ENCODE assay signal across 18 cellular contexts in genomic region chr7:124429923-124430322, GRCh38.
A peak's percentile ranks its signal among the peaks of the same experiment; 100 is the strongest.
DNase-seq lines count a peak whose midpoint lies in the region; ATAC-seq, FAIRE-seq and TF ChIP-seq lines count a peak whose summit lies in the region.
"Had no signal": no experiment of that assay in that cellular context is flagged by ENCODE, and none has a peak within 500 bp of the region (broad histone marks: within the 10 kb centered on the region; RNA-seq: fewer than 3 reads in every experiment).

No MANE protein-coding gene starts in this region.

- H3K27me3 ChIP-seq in small intestine (ENCODE audit: control insufficient read depth in 2 of 2, insufficient read depth in 2 of 2, low read length in 2 of 2), result no peaks in the 10 kb centered on the region

- peak; percentile 60 for DNase-seq in NCI-H748 (lab: John Stamatoyannopoulos, UW; ENCODE audit: unreplicated experiment)
- no peak for DNase-seq in NCI-H748 treated with DMSO at 0.1 percent for 48 hours (lab: John Stamatoyannopoulos, UW)
- DNase-seq in COR-L47 (lab: John Stamatoyannopoulos, UW), result peak; percentile 68
- peak; percentile 49 for DNase-seq in NCI-H345 (lab: John Stamatoyannopoulos, UW)
- peak; percentile 1 for DNase-seq in small intestine
- DNase-seq in natural killer cell, result no peak
- DNase-seq in HK-2 (ENCODE audit: unreplicated experiment), result no peak
- DNase-seq: ACHN; C1 segment of cervical spinal cord; Caco-2; CD4-positive, alpha-beta memory T cell; DMS53; GF-D8; HCEC 1CT; HFFc6; IMR-90 had no signal

- H3K4me3 ChIP-seq in small intestine (ENCODE audit: low read depth in 1 of 2, low read length in 2 of 2), result no peak overlapping the region

- no peak for FAIRE-seq in small intestine (lab: Jason Lieb, UNC)
- FAIRE-seq: H1 had no signal

- no peaks in the 10 kb centered on the region for H3K9me3 ChIP-seq in small intestine (ENCODE audit: control insufficient read depth, low read depth)
- H3K9me3 ChIP-seq: Caco-2 had no signal

- WGBS in small intestine, 3 donors, result 62 to 81% (median 70%) methylated on average over 4 of the region's 4 CpGs

- no peak for ATAC-seq in natural killer cell

- H3K4me1 Mint-ChIP-seq in natural killer cell, result no peaks in the 10 kb centered on the region
- H3K4me1 Mint-ChIP-seq: CD4-positive, alpha-beta memory T cell had no signal

- H3K27ac ChIP-seq in small intestine (ENCODE audit: low read depth in 1 of 2, low read length in 1 of 2), result no peak overlapping the region
- H3K27ac ChIP-seq: HL-60 had no signal

- TF ChIP-seq CTCF in natural killer cell (IDR thresholded peaks at IDR 0.05), result no peak

- no peaks in the 10 kb centered on the region for H3K27me3 Mint-ChIP-seq in natural killer cell (ENCODE audit: low read depth in 2 of 2)
- H3K27me3 Mint-ChIP-seq: CD4-positive, alpha-beta memory T cell had no signal

- peaks cover 2 to 3% of the 10 kb centered on the region in 2 donors for H3K9me3 Mint-ChIP-seq in natural killer cell

- H3K27ac Mint-ChIP-seq in natural killer cell, result no peak overlapping the region
- H3K27ac Mint-ChIP-seq: CD4-positive, alpha-beta memory T cell; HFFc6 had no signal

- no peaks in the 10 kb centered on the region for H3K36me3 ChIP-seq in small intestine (ENCODE audit: control insufficient read depth in 2 of 2, insufficient read depth in 2 of 2, low read length in 2 of 2)

- no peak overlapping the region for H3K4me3 Mint-ChIP-seq in natural killer cell
- H3K4me3 Mint-ChIP-seq: CD4-positive, alpha-beta memory T cell; HFFc6 had no signal

- no peaks in the 10 kb centered on the region for H3K4me1 ChIP-seq in small intestine (ENCODE audit: control insufficient read depth in 2 of 2, insufficient read depth in 1 of 2, low read depth in 1 of 2, low read length in 1 of 2)
- H3K4me1 ChIP-seq: Caco-2 had no signal

- no peaks in the 10 kb centered on the region for H3K36me3 Mint-ChIP-seq in natural killer cell
- H3K36me3 Mint-ChIP-seq: CD4-positive, alpha-beta memory T cell had no signal

- intact Hi-C loops in natural killer cell (cut with micrococcal nuclease), result no loop called here

Comparison
In these comparisons a context has a peak if more than half of its experiments do, and no peak if none do; other contexts are left out.
1. DNase-seq: peak in NCI-H748 (single experiment), COR-L47 (single experiment), NCI-H345 (single experiment) and small intestine (single experiment); none in NCI-H748 treated with DMSO at 0.1 percent for 48 hours (single experiment), natural killer cell (single experiment) and HK-2 (single experiment).